Comparison of ENCODE assay signal across 1 cellular context in the genomic region with DNA sequence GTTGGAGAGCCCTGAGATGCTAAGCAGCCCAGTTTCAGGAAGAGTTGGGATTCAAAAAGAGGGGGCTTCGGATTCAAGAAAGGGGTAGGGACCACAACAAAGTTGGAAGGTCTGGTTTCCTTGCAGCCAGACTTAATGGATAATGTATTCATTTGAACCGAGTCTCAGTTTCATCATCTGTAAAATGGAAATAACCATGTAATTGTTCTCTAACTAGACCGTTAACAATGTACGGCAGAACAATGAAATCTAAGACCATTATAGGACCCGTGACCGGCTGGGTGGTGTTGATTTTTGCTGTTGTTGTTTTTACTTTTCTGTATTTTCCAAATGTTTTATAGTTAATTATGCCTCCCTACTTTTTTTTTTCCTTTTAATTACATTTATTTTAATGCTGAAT.
TF ChIP-seq lines count a peak whose summit lies in the region.

No MANE protein-coding gene starts in this region.

TF ChIP-seq in K562, 482 proteins besides CTCF, POLR2A, EP300 and RAD21:
- TF ChIP-seq SMARCA5 (IDR thresholded peaks at IDR 0.05) (peak; percentile 24; the same call in 1 of the 2 replicates), ZBTB7A (IDR thresholded peaks at IDR 0.05; ENCODE audit: borderline replicate concordance, control insufficient read depth, low read depth, low read length) (no peak), KDM1A (IDR thresholded peaks at IDR 0.05) (peak; percentile 23 to 42; a peak in 2 of 4 replicates), RBM25 (IDR thresholded peaks at IDR 0.05; ENCODE audit: low read depth, low read length, severe bottlenecking) (peak; percentile 98), BCOR (IDR thresholded peaks at IDR 0.05) (peak; percentile 85), ADNP (tag; IDR thresholded peaks at IDR 0.05) (peak; percentile 42; the same call in 1 of the 2 replicates), HDAC2 (IDR thresholded peaks at IDR 0.05) (peak; percentile 17; the same call in 1 of the 2 replicates), SP2 (IDR thresholded peaks at IDR 0.05; ENCODE audit: extremely low read depth, low read depth, low read length, poor library complexity, severe bottlenecking) (no peak)
TF ChIP-seq in K562: peak in this region for 6.
